21 cellular contexts compared by ENCODE assay signal in the genomic region with DNA sequence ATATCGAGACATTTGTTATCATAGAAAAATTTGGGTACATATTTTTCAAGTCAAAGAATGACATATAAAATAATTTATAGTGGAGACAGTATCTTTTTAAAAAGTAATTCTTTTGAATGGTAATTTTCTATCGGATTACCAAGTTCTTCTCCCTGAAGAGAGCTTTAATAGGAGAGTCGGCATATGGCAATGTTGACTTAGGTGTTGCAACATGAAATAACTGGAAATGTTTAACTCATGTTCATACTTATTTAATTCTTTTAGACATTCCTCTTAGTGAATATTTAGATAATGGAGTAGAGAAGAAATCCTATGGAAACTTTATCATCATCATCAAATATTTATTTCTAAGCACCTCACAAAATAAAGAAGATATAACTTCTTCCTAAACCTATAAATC.
DNase-seq lines count a peak whose midpoint lies in the region; ATAC-seq, FAIRE-seq and TF ChIP-seq lines count a peak whose summit lies in the region.
"Had no signal": no experiment of that assay in that cellular context is flagged by ENCODE, and none has a peak within 500 bp of the region (broad histone marks: within the 10 kb centered on the region; RNA-seq: fewer than 3 reads in every experiment).

No MANE protein-coding gene starts in this region.

- POLR2A ChIA-PET in HepG2 (lab: Yijun Ruan, JAX) = no interaction called here

- no peaks in the 10 kb centered on the region for H3K36me3 ChIP-seq in HepG2 (replicated peaks in 1 of 2; ENCODE audit: control insufficient read depth in 1 of 2, insufficient read depth in 2 of 2, low read length in 2 of 2)
- H3K36me3 ChIP-seq in aorta (ENCODE audit: control insufficient read depth in 1 of 2, insufficient read depth in 2 of 2, low read length in 1 of 2) = no peaks in the 10 kb centered on the region

- H3K4me1 ChIP-seq in HepG2 (ENCODE audit: insufficient read depth, low read length) (no peaks in the 10 kb centered on the region), aorta (ENCODE audit: control insufficient read depth in 1 of 2, insufficient read depth in 2 of 2, low read length in 2 of 2) (no peaks in the 10 kb centered on the region)
- H3K4me1 ChIP-seq: BLaER1 treated with 17β-estradiol and CSF1 and Interleukin-3, amounts not matched to agents 10 nM and 100 nM had no signal

- H3K79me2 ChIP-seq in HepG2 (ENCODE audit: insufficient read depth, low read length) = no peaks in the 10 kb centered on the region

- H3K27ac ChIP-seq in HepG2 (ENCODE audit: extremely low read length, insufficient read depth, low read length) (no peak overlapping the region), aorta (ENCODE audit: low read depth in 1 of 2, low read length in 2 of 2) (no peak overlapping the region)
- H3K27ac ChIP-seq: BLaER1 treated with 17β-estradiol and CSF1 and Interleukin-3, amounts not matched to agents 10 nM and 100 nM; HL-60 had no signal

- H3K4me1 Mint-ChIP-seq in progenitor cell of endocrine pancreas (ENCODE audit: low read depth) = peaks cover 10% of the 10 kb centered on the region
- H3K4me1 Mint-ChIP-seq: B cell had no signal

- no peaks in the 10 kb centered on the region for H4K20me1 ChIP-seq in HepG2 (ENCODE audit: insufficient read depth, low read length)
- H4K20me1 ChIP-seq: BLaER1 treated with 17β-estradiol and CSF1 and Interleukin-3, amounts not matched to agents 10 nM and 100 nM had no signal

- no peak for TF ChIP-seq RAD21 in HepG2 (CRISPR knock-in tag; IDR thresholded peaks at IDR 0.05)

- WGBS in HepG2 (ENCODE audit: low lambda C conversion rate) = 2% methylated on average over 3 of the region's 3 CpGs
- 56 to 67% methylated on average over 3 of the region's 3 CpGs for WGBS in aorta, 2 donors

- no TSS peak for BruUV-seq in HepG2 (replicated peaks; lab: Mats Ljungman, UMichigan)

- intact Hi-C loops in HepG2 (cut with micrococcal nuclease; ENCODE audit: unreplicated experiment) = loop anchor here (5.0 kb wide), 3 partner anchors 300 to 1935 kb away; no protein-coding TSS in a partner anchor
- intact Hi-C loops in aorta (cut with DNase I) = no loop called here

- TF ChIP-seq EP300 in HepG2 (IDR thresholded peaks at IDR 0.05; ENCODE audit: low read depth in 2 of 2, low read length in 2 of 2) (no peak), HepG2 (CRISPR knock-in tag; IDR thresholded peaks at IDR 0.05; ENCODE audit: borderline replicate concordance) (no peak)

- H2AFZ ChIP-seq in HepG2 (ENCODE audit: low read length) = no peak overlapping the region

- no peaks in the 10 kb centered on the region for H3K27me3 Mint-ChIP-seq in progenitor cell of endocrine pancreas
- H3K27me3 Mint-ChIP-seq: B cell had no signal

- no peaks in the 10 kb centered on the region for H3K27me3 ChIP-seq in HepG2 (ENCODE audit: control insufficient read depth in 1 of 2, insufficient read depth in 2 of 2, low read length in 2 of 2)
- no peaks in the 10 kb centered on the region for H3K27me3 ChIP-seq in aorta (ENCODE audit: control insufficient read depth in 1 of 2, insufficient read depth in 2 of 2, low read length in 1 of 2)
- H3K27me3 ChIP-seq: BLaER1 treated with 17β-estradiol and CSF1 and Interleukin-3, amounts not matched to agents 10 nM and 100 nM had no signal

- no peak for TF ChIP-seq POLR2A in HepG2 (IDR thresholded peaks at IDR 0.05; ENCODE audit: insufficient read depth in 1 of 2, low read depth in 2 of 2, low read length in 2 of 2)

- CTCF ChIA-PET in HepG2 (lab: Yijun Ruan, JAX; ENCODE audit: low intra/inter-chr PET ratio, low total read pairs) = no interaction called here

- peaks cover 15% of the 10 kb centered on the region for H3K9me3 Mint-ChIP-seq in progenitor cell of endocrine pancreas (ENCODE audit: low read depth)
- H3K9me3 Mint-ChIP-seq: CD8-positive, alpha-beta T cell had no signal

- H3K4me3 Mint-ChIP-seq in progenitor cell of endocrine pancreas (ENCODE audit: low read depth) = no peak overlapping the region
- H3K4me3 Mint-ChIP-seq: B cell; CD8-positive, alpha-beta T cell; H9 had no signal

- no peak overlapping the region for H3K9ac ChIP-seq in HepG2 (ENCODE audit: insufficient read depth, low read depth, low read length)
- H3K9ac ChIP-seq: BLaER1 treated with 17β-estradiol and CSF1 and Interleukin-3, amounts not matched to agents 10 nM and 100 nM had no signal

- no peak for TF ChIP-seq CTCF in D721Med (IDR thresholded peaks at IDR 0.05; ENCODE audit: insufficient read depth, missing control alignments)
- no peak for TF ChIP-seq CTCF in HepG2 (CRISPR knock-in tag; IDR thresholded peaks at IDR 0.05)
- TF ChIP-seq CTCF in progenitor cell of endocrine pancreas (IDR thresholded peaks at IDR 0.05; ENCODE audit: unreplicated experiment) = no peak

- H3K9me3 ChIP-seq in HepG2 (ENCODE audit: low read length) = peaks cover 10% of the 10 kb centered on the region
- peaks cover under 1% of the 10 kb centered on the region for H3K9me3 ChIP-seq in aorta (ENCODE audit: control insufficient read depth, low read length)

- H3K36me3 Mint-ChIP-seq in progenitor cell of endocrine pancreas (ENCODE audit: insufficient read depth) = peaks cover 3% of the 10 kb centered on the region
- H3K36me3 Mint-ChIP-seq: CD8-positive, alpha-beta T cell had no signal

- in situ Hi-C loops in HepG2 (cut with HindIII; ENCODE audit: extremely low pct_ligation_motif_present, low pct_unique_long_range_greater_than_20kb) = loop anchor here (25.0 kb wide), 1 partner anchor 760 kb away; no protein-coding TSS in a partner anchor

- FAIRE-seq in D721Med (lab: Jason Lieb, UNC) (peak; percentile 46), HepG2 (lab: Jason Lieb, UNC) (no peak)
- FAIRE-seq: GM12878, H1, K562 had no signal

- no peak for DNase-seq in D721Med (ENCODE audit: insufficient read length, low spot score)
- DNase-seq in DMS53 treated with DMSO at 0.1 percent for 48 hours (lab: John Stamatoyannopoulos, UW; ENCODE audit: unreplicated experiment) = peak; percentile 35
- DNase-seq in NCI-H524 (lab: John Stamatoyannopoulos, UW) = peak; percentile 49 to 74
- no peak for DNase-seq in HepG2 (ENCODE audit: low spot score)
- DNase-seq in aorta = no peak
- DNase-seq in progenitor cell of endocrine pancreas (ENCODE audit: low spot score, unreplicated experiment) = no peak
- no peak for DNase-seq in NCI-H2196 treated with DMSO at 0.1 percent for 48 hours (lab: John Stamatoyannopoulos, UW; ENCODE audit: unreplicated experiment)
- DNase-seq: Calu3; CD8-positive, alpha-beta T cell; DMS153; DND-41; EL; H9; IMR-90 had no signal

- ATAC-seq in HepG2 (no peak), aorta (ENCODE audit: low FRiP score) (no peak), HG03439 (IDR thresholded peaks at IDR 0.05; ENCODE audit: unreplicated experiment) (no peak)
- ATAC-seq: CD8-positive, alpha-beta T cell; GM12878; K562 had no signal

- no peak overlapping the region for H3K27ac Mint-ChIP-seq in progenitor cell of endocrine pancreas
- H3K27ac Mint-ChIP-seq: B cell; CD8-positive, alpha-beta T cell; H9 had no signal

- no peak overlapping the region for H3K4me2 ChIP-seq in HepG2 (ENCODE audit: low read depth, low read length)
- H3K4me2 ChIP-seq: BLaER1 treated with 17β-estradiol and CSF1 and Interleukin-3, amounts not matched to agents 10 nM and 100 nM had no signal

- H3K4me3 ChIP-seq in HepG2 (replicated peaks in 1 of 3; ENCODE audit: insufficient read depth in 1 of 3, low read depth in 2 of 3, low read length in 3 of 3) (no peak overlapping the region), aorta (ENCODE audit: low read length in 2 of 2) (no peak overlapping the region)
- H3K4me3 ChIP-seq: BLaER1 treated with 17β-estradiol and CSF1 and Interleukin-3, amounts not matched to agents 10 nM and 100 nM; GM12878; K562 had no signal

TF ChIP-seq in HepG2, 621 proteins besides CTCF, POLR2A, EP300 and RAD21:
- 0 out of 2 replicates have a peak, but pooled peaks have one; percentile 4 for TF ChIP-seq CEBPG (CRISPR knock-in tag; IDR thresholded peaks at IDR 0.05)
- TF ChIP-seq CEBPB (IDR thresholded peaks at IDR 0.05; ENCODE audit: borderline replicate concordance, low read depth, low read length) = peak; percentile 49; the same call in 1 of the 2 replicates
- TF ChIP-seq MBD4 (IDR thresholded peaks at IDR 0.05; ENCODE audit: borderline replicate concordance, low read length) = no peak
- TF ChIP-seq ZNF101 (CRISPR knock-in tag; IDR thresholded peaks at IDR 0.05; ENCODE audit: borderline replicate concordance, low read depth) = no peak
- TF ChIP-seq, protein P1, sequence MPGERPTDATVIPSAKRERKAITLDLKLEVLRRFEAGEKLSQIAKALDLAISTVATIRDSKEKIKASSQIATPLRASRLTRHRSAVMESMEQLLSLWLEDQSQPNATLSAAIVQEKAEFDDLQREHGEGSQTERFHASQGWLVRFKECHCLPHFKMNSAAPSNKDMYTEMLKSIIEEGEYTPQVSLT (CRISPR knock-in tag; IDR thresholded peaks at IDR 0.05; ENCODE audit: borderline replicate concordance, low read depth) = no peak
- no peak for TF ChIP-seq HDAC2 (CRISPR knock-in tag; IDR thresholded peaks at IDR 0.05)

Comparison
In these comparisons a context has a peak if more than half of its experiments do, and no peak if none do; other contexts are left out.
1. DNase-seq: peak in DMS53 treated with DMSO at 0.1 percent for 48 hours (single experiment) and NCI-H524 (2 of 2); none in D721Med (single experiment), HepG2 (single experiment), aorta (0 of 2), progenitor cell of endocrine pancreas (single experiment) and NCI-H2196 treated with DMSO at 0.1 percent for 48 hours (single experiment).